16 cellular contexts compared by ENCODE assay signal in the genomic region with DNA sequence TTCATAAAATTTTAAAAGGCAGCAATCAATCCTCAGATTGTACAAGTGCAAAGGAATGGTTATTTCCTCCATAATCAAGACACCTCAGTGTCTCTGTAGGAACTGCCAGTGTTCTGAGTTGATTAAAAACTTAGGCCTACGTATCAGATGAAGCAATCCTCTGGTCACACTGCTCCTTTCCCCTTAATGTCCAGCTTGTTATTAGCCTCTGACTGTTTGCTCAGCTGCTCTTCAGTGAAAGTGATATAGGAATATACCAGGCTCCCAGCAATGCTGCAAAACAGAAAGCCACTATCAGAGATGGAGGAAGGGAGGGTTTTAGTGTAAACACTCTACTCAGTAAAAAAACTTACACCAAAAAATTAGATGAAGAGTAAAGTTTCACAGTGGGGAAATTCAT. TPM values are rescaled to one million over a fixed set of nuclear protein-coding genes. Genes with fewer than 3 reads are reported as not detected.
DNase-seq lines count a peak whose midpoint lies in the region; ATAC-seq and TF ChIP-seq lines count a peak whose summit lies in the region.
"Had no signal": no experiment of that assay in that cellular context is flagged by ENCODE, and none has a peak within 500 bp of the region (broad histone marks: within the 10 kb centered on the region; RNA-seq: fewer than 3 reads in every experiment).

No MANE protein-coding gene starts in this region.

- CTCF ChIA-PET in HEK293T (lab: Yijun Ruan, JAX): interaction anchor here (0.6 kb wide), 1 partner anchor 144 kb away, joined by 3 read pairs; no protein-coding TSS in a partner anchor

- peak; percentile 51 for DNase-seq in COR-L47 (lab: John Stamatoyannopoulos, UW)
- peak; percentile 88 for DNase-seq in NCI-H1092 treated with DMSO at 0.1 percent for 48 hours (lab: John Stamatoyannopoulos, UW)
- peak; percentile 28 for DNase-seq in NCI-H526 treated with DMSO at 0.1 percent for 48 hours (lab: John Stamatoyannopoulos, UW)
- DNase-seq in iris pigment epithelial cell (ENCODE audit: low read depth): peak; percentile 42
- DNase-seq in HEK293T (ENCODE audit: extremely low spot score): no peak
- no peak for DNase-seq in posterior vena cava (ENCODE audit: low spot score)
- no peak for DNase-seq in ecto neural progenitor cell (ENCODE audit: low spot score)
- DNase-seq: activated CD4-positive, alpha-beta T cell treated with anti-CD3 and anti-CD28 coated beads for 36 hours; activated CD8-positive, alpha-beta memory T cell treated with anti-CD3 and anti-CD28 coated beads, Interleukin-2, amount 10 ng/mL, durations not matched to agents 7 days and 5 days; activated naive CD8-positive, alpha-beta T cell treated with anti-CD3 and anti-CD28 coated beads, Interleukin-2, amount 10 ng/mL, durations not matched to agents 7 days and 5 days; CD8-positive, alpha-beta memory T cell; KBM-7; lower lobe of right lung; stimulated activated CD4-positive, alpha-beta T cell treated with anti-CD3 and anti-CD28 coated beads, Interleukin-15, amount 100 ng/mL, for 24 hours had no signal

- intact Hi-C loops in posterior vena cava (cut with DNase I): no loop called here

- POLR2A ChIA-PET in HEK293T (lab: Yijun Ruan, JAX): no interaction called here

- ATAC-seq in HG03196 (IDR thresholded peaks at IDR 0.05; ENCODE audit: unreplicated experiment): no peak
- ATAC-seq: activated CD4-positive, alpha-beta T cell treated with anti-CD3 and anti-CD28 coated beads for 36 hours; activated CD8-positive, alpha-beta memory T cell treated with anti-CD3 and anti-CD28 coated beads, Interleukin-2, amount 10 ng/mL, durations not matched to agents 7 days and 5 days; lower lobe of right lung; stimulated activated effector memory CD8-positive, alpha-beta T cell treated with anti-CD3 and anti-CD28 coated beads, Interleukin-12 subunit alpha, Interleukin-12 subunit beta, amount 100 ng/mL, for 72 hours had no signal

TF ChIP-seq in HEK293T, 16 proteins besides CTCF, POLR2A, EP300 and RAD21:
- TF ChIP-seq SP1 (IDR thresholded peaks at IDR 0.05) (no peak), L3MBTL2 (conservative IDR thresholded peaks at IDR 0.05) (no peak), TARDBP (IDR thresholded peaks at IDR 0.05) (no peak), FOXM1 (IDR thresholded peaks at IDR 0.05; ENCODE audit: borderline replicate concordance) (no peak), LEF1 (IDR thresholded peaks at IDR 0.05; ENCODE audit: borderline replicate concordance) (no peak), HDGF (IDR thresholded peaks at IDR 0.05; ENCODE audit: borderline replicate concordance) (no peak), BHLHE40 (IDR thresholded peaks at IDR 0.05; ENCODE audit: borderline replicate concordance) (no peak), ARNT (IDR thresholded peaks at IDR 0.05) (no peak), FOXA1 (IDR thresholded peaks at IDR 0.05) (no peak), ELF4 (IDR thresholded peaks at IDR 0.05) (no peak), NFRKB (IDR thresholded peaks at IDR 0.05) (no peak), ZNF384 (IDR thresholded peaks at IDR 0.05) (no peak), SUZ12 (IDR thresholded peaks at IDR 0.05) (no peak), CTBP1 (IDR thresholded peaks at IDR 0.05; ENCODE audit: borderline replicate concordance) (no peak), FOXK2 (IDR thresholded peaks at IDR 0.05) (no peak)
- TF ChIP-seq, protein P1, sequence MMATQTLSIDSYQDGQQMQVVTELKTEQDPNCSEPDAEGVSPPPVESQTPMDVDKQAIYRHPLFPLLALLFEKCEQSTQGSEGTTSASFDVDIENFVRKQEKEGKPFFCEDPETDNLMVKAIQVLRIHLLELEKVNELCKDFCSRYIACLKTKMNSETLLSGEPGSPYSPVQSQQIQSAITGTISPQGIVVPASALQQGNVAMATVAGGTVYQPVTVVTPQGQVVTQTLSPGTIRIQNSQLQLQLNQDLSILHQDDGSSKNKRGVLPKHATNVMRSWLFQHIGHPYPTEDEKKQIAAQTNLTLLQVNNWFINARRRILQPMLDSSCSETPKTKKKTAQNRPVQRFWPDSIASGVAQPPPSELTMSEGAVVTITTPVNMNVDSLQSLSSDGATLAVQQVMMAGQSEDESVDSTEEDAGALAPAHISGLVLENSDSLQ (IDR thresholded peaks at IDR 0.05): no peak

RNA-seq across cellular contexts. Expression of a gene that starts 49.8 kb away (rescaled TPM):
- total RNA-seq in posterior vena cava: 1 to 10 TPM; 9.3 to 9.5 TPM

Comparison
In these comparisons a context has a peak if more than half of its experiments do, and no peak if none do; other contexts are left out.
1. DNase-seq: peak in COR-L47 (single experiment), NCI-H1092 treated with DMSO at 0.1 percent for 48 hours (single experiment), NCI-H526 treated with DMSO at 0.1 percent for 48 hours (single experiment) and iris pigment epithelial cell (single experiment); none in HEK293T (single experiment), posterior vena cava (single experiment) and ecto neural progenitor cell (single experiment).